Comparison of ENCODE assay signal across 13 cellular contexts in the genomic region with DNA sequence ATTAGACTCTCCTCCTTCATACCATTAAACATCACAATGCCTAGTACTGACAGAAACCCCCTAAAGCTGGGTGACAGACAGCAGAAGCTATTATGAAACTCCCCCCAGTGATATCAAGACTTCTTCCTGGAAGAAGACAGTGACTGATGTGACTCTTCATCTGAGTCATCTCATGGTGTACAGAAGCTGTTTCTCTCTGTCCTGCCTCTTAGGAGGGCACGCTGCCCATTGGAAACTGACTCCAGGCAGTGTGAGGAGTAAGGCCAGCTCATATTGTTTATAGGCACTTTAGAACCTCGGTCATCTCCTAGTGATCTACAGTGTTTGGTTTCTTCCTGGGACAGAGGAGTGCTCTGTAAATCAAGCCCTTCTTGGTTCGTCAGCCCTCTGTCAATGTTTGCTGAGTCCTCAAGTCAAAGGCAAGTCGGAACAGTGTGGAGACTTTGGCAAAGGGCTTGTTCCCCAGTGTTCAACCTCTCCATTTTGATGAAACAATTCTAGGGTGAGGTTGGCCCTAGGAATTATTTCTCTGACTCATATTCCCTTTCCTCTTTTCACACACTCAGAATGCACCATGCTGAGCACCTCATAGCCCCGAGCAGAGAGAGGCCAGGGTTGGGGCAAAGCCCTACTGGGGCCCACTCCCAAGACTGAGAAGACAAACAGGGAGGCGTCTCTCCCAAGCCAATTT.
A peak's percentile ranks its signal among the peaks of the same experiment; 100 is the strongest.
DNase-seq lines count a peak whose midpoint lies in the region; ATAC-seq and TF ChIP-seq lines count a peak whose summit lies in the region.
"Had no signal": no experiment of that assay in that cellular context is flagged by ENCODE, and none has a peak within 500 bp of the region (broad histone marks: within the 10 kb centered on the region; RNA-seq: fewer than 3 reads in every experiment).

No MANE protein-coding gene starts in this region.

- TF ChIP-seq CTCF in natural killer cell (IDR thresholded peaks at IDR 0.05): no peak
- no peak for TF ChIP-seq CTCF in RWPE1 (conservative IDR thresholded peaks at IDR 0.05; ENCODE audit: low read depth)
- TF ChIP-seq CTCF in type B pancreatic cell (conservative IDR thresholded peaks at IDR 0.05): no peak

- CTCF ChIA-PET in RWPE1 (lab: Yijun Ruan, JAX): interaction anchor here (0.6 to 1.0 kb wide), 3 partner anchors 41 to 104 kb away, joined by 3 read pairs; no protein-coding TSS in a partner anchor

- no peaks in the 10 kb centered on the region for H3K36me3 Mint-ChIP-seq in natural killer cell treated with Interleukin-12 subunit alpha and Interleukin-12 subunit beta and Interleukin-15 and Interleukin-18, amount 100 ng/mL, for 72 hours
- H3K36me3 Mint-ChIP-seq in natural killer cell (no peaks in the 10 kb centered on the region), type B pancreatic cell (peaks cover 4% of the 10 kb centered on the region)
- H3K36me3 Mint-ChIP-seq: naive B cell had no signal

- H3K27me3 Mint-ChIP-seq in natural killer cell treated with Interleukin-12 subunit alpha and Interleukin-12 subunit beta and Interleukin-15 and Interleukin-18, amount 100 ng/mL, for 72 hours: peaks cover 8 to 19% of the 10 kb centered on the region in 2 donors
- H3K27me3 Mint-ChIP-seq in natural killer cell (ENCODE audit: low read depth in 2 of 2) (peaks cover 6 to 12% of the 10 kb centered on the region in 2 donors), type B pancreatic cell (no peaks in the 10 kb centered on the region)

- H3K9me3 Mint-ChIP-seq in natural killer cell treated with Interleukin-12 subunit alpha and Interleukin-12 subunit beta and Interleukin-15 and Interleukin-18, amount 100 ng/mL, for 72 hours: no peaks in the 10 kb centered on the region
- H3K9me3 Mint-ChIP-seq in natural killer cell (no peaks in the 10 kb centered on the region), type B pancreatic cell (peaks cover 7% of the 10 kb centered on the region)

- H3K27ac ChIP-seq in RWPE1: peak overlapping the region; percentile 95
- H3K27ac ChIP-seq in substantia nigra (ENCODE audit: low read depth, low read length, poor library complexity, severe bottlenecking): no peak overlapping the region

- H3K4me3 Mint-ChIP-seq in natural killer cell treated with Interleukin-12 subunit alpha and Interleukin-12 subunit beta and Interleukin-15 and Interleukin-18, amount 100 ng/mL, for 72 hours: peak overlapping the region; percentile 21
- H3K4me3 Mint-ChIP-seq in natural killer cell: no peak overlapping the region
- H3K4me3 Mint-ChIP-seq in type B pancreatic cell: no peak overlapping the region
- H3K4me3 Mint-ChIP-seq: naive B cell had no signal

- ATAC-seq in natural killer cell treated with Interleukin-12 subunit alpha and Interleukin-12 subunit beta and Interleukin-15 and Interleukin-18, amount 100 ng/mL, for 72 hours: peak in 1 of 2 donors; percentile 80
- ATAC-seq in natural killer cell (no peak), esophagus mucosa (peak; percentile 94), GM21717 (IDR thresholded peaks at IDR 0.05; ENCODE audit: unreplicated experiment) (no peak)

- POLR2A ChIA-PET in RWPE1 (lab: Yijun Ruan, JAX; ENCODE audit: low non-redundant PET): no interaction called here

- H3K4me1 Mint-ChIP-seq in natural killer cell treated with Interleukin-12 subunit alpha and Interleukin-12 subunit beta and Interleukin-15 and Interleukin-18, amount 100 ng/mL, for 72 hours (ENCODE audit: low read depth in 2 of 2): peaks cover 0 to 9% of the 10 kb centered on the region in 2 donors
- H3K4me1 Mint-ChIP-seq in natural killer cell (no peaks in the 10 kb centered on the region), type B pancreatic cell (ENCODE audit: unreplicated experiment) (no peaks in the 10 kb centered on the region)
- H3K4me1 Mint-ChIP-seq: naive B cell had no signal

- peak overlapping the region in 1 of 2 donors; percentile 54 for H3K27ac Mint-ChIP-seq in natural killer cell treated with Interleukin-12 subunit alpha and Interleukin-12 subunit beta and Interleukin-15 and Interleukin-18, amount 100 ng/mL, for 72 hours
- no peak overlapping the region for H3K27ac Mint-ChIP-seq in natural killer cell
- peak overlapping the region; percentile 52 for H3K27ac Mint-ChIP-seq in type B pancreatic cell
- H3K27ac Mint-ChIP-seq: naive B cell had no signal

- intact Hi-C loops in natural killer cell (cut with micrococcal nuclease): no loop called here

- no peak for DNase-seq in natural killer cell treated with Interleukin-12 subunit alpha and Interleukin-12 subunit beta and Interleukin-15 and Interleukin-18, amount 100 ng/mL, for 72 hours (ENCODE audit: low spot score)
- DNase-seq in natural killer cell: no peak
- DNase-seq in RWPE1 (ENCODE audit: low spot score): peak; percentile 84
- no peak for DNase-seq in type B pancreatic cell (ENCODE audit: extremely low spot score, unreplicated experiment)
- no peak for DNase-seq in substantia nigra (lab: John Stamatoyannopoulos, UW)
- no peak for DNase-seq in NCI-H2081 (lab: John Stamatoyannopoulos, UW)
- DNase-seq: amygdala, glutamatergic neuron, H7, naive B cell, NCI-H2107 had no signal
